8 cellular contexts compared by ENCODE assay signal in the genomic region with DNA sequence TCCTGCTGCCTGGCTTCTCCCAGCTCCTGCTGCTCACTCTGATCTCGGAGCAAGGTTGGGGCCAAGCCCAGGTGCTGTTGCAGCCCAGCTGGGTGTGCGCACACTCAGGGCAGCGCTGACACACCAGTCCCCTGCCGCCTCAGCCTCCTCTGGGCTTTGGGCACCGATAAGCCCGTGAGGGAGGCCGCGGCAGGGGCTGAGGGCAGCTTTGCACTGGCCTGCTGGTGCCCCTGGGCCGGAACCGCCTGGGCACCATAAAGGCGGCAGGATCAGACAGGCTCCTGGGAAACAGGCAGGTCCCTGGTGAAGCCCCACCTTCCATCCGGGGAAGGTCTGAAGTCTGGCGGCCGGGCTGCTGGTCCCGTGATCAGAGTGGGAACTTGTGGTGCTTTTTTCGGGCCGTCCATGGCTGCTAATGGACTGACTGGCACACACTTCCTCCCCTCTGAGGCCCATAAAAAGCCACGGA. TPM values are rescaled to one million over a fixed set of nuclear protein-coding genes. Genes with fewer than 3 reads are reported as not detected.
DNase-seq lines count a peak whose midpoint lies in the region; ATAC-seq and TF ChIP-seq lines count a peak whose summit lies in the region.

No MANE protein-coding gene starts in this region.

- peaks cover 14% of the 10 kb centered on the region for H3K4me1 ChIP-seq in OCI-LY7 (ENCODE audit: insufficient read depth, low read length, poor library complexity, severe bottlenecking)
- peaks cover 2% of the 10 kb centered on the region for H3K4me1 ChIP-seq in fibroblast of lung (ENCODE audit: control insufficient read depth, extremely low read depth, insufficient read depth, low read length)
- no peaks in the 10 kb centered on the region for H3K4me1 ChIP-seq in prostate gland (replicated peaks)

- H3K27me3 ChIP-seq in fibroblast of lung (ENCODE audit: control insufficient read depth, insufficient read depth, low read length) (no peaks in the 10 kb centered on the region), prostate gland (replicated peaks; ENCODE audit: insufficient read depth) (no peaks in the 10 kb centered on the region)

- CTCF ChIA-PET in OCI-LY7 (lab: Charles Lee; ENCODE audit: unreplicated experiment), result no interaction called here

- no TSS peak for BruUV-seq in OCI-LY7 (replicated peaks; lab: Mats Ljungman, UMichigan)

- H4K20me1 ChIP-seq in OCI-LY7 (ENCODE audit: insufficient read depth, low read length) (no peaks in the 10 kb centered on the region), fibroblast of lung (ENCODE audit: control insufficient read depth, extremely low read depth, insufficient read depth, low read length) (no peaks in the 10 kb centered on the region)

- H3K79me2 ChIP-seq in OCI-LY7 (ENCODE audit: insufficient read depth, low read depth, low read length), result no peaks in the 10 kb centered on the region
- no peaks in the 10 kb centered on the region for H3K79me2 ChIP-seq in fibroblast of lung (ENCODE audit: control insufficient read depth, insufficient read depth, low read length)

- TF ChIP-seq POLR2A in prostate gland (IDR thresholded peaks at IDR 0.05), result no peak

- H3K36me3 ChIP-seq in OCI-LY7 (ENCODE audit: insufficient read depth, low read length) (no peaks in the 10 kb centered on the region), fibroblast of lung (ENCODE audit: control insufficient read depth, insufficient read depth, low read length) (no peaks in the 10 kb centered on the region), prostate gland (no peaks in the 10 kb centered on the region)

- intact Hi-C loops in OCI-LY7 (cut with micrococcal nuclease; ENCODE audit: unreplicated experiment) (loop anchor here (10.0 kb wide), 2 partner anchors 365 to 505 kb away; no protein-coding TSS in a partner anchor), prostate gland (cut with DNase I) (loop anchor here (10.0 kb wide), 2 partner anchors 375 to 505 kb away; a partner anchor contains a TSS)

- DNase-seq in DMS53 (lab: John Stamatoyannopoulos, UW) (peak; percentile 82), OCI-LY7 (ENCODE audit: low spot score) (no peak), fibroblast of lung (ENCODE audit: low read depth in 2 of 2) (no peak), prostate gland (ENCODE audit: low spot score) (peak; percentile 52), NCI-H146 (lab: John Stamatoyannopoulos, UW) (no peak)

- H3K9me3 ChIP-seq in OCI-LY7 (ENCODE audit: low read length) (no peaks in the 10 kb centered on the region), fibroblast of lung (ENCODE audit: control insufficient read depth, insufficient read depth, low read depth, low read length) (no peaks in the 10 kb centered on the region), prostate gland (no peaks in the 10 kb centered on the region)

- no peak for TF ChIP-seq CTCF in OCI-LY7 (conservative IDR thresholded peaks at IDR 0.05; ENCODE audit: low read length)
- no peak for TF ChIP-seq CTCF in fibroblast of lung (conservative IDR thresholded peaks at IDR 0.05 in 1 of 2, IDR thresholded peaks at IDR 0.05 in 1 of 2; ENCODE audit: low read depth in 1 of 2, low read length in 2 of 2)
- TF ChIP-seq CTCF in prostate gland (IDR thresholded peaks at IDR 0.05), result no peak

- H3K9ac ChIP-seq in fibroblast of lung (ENCODE audit: insufficient read depth, low read length), result no peak overlapping the region

- WGBS in prostate gland, result 28% methylated on average over 17 of the region's 18 CpGs

- no peak for ATAC-seq in SK-N-SH treated with all-trans-retinoic acid at 6 μM for 48 hours
- no peak for ATAC-seq in HG03108 (IDR thresholded peaks at IDR 0.05; ENCODE audit: unreplicated experiment)
- no peak for ATAC-seq in GM21825 (IDR thresholded peaks at IDR 0.05; ENCODE audit: unreplicated experiment)

- H3K27ac ChIP-seq in OCI-LY7 (ENCODE audit: low read depth, low read length, poor library complexity, severe bottlenecking) (no peak overlapping the region), fibroblast of lung (ENCODE audit: insufficient read depth, low read length) (no peak overlapping the region), prostate gland (peak overlapping the region; percentile 30 to 71)

- peak overlapping the region; percentile 68 for H2AFZ ChIP-seq in OCI-LY7 (ENCODE audit: low read length)
- peak overlapping the region; percentile 78 for H2AFZ ChIP-seq in fibroblast of lung (ENCODE audit: low read length)

- H3K4me3 ChIP-seq in OCI-LY7 (ENCODE audit: low read depth, low read length, poor library complexity, severe bottlenecking), result no peak overlapping the region
- peak overlapping the region in 2 of 4 experiments; percentile 42 to 51 for H3K4me3 ChIP-seq in fibroblast of lung (replicated peaks in 1 of 4; ENCODE audit: control extremely low read depth in 1 of 4, insufficient read depth in 1 of 4, low read depth in 3 of 4, low read length in 4 of 4)
- peak overlapping the region; percentile 36 to 37 for H3K4me3 ChIP-seq in prostate gland

- H3K4me2 ChIP-seq in OCI-LY7 (ENCODE audit: low read length) (peak overlapping the region; percentile 70), fibroblast of lung (ENCODE audit: extremely low read depth, insufficient read depth, low read length) (peak overlapping the region; percentile 89)

- H3K9me2 ChIP-seq in OCI-LY7 (ENCODE audit: insufficient read depth, low read length), result no peaks in the 10 kb centered on the region

- POLR2A ChIA-PET in OCI-LY7 (lab: Charles Lee), result interaction anchor here (0.5 to 1.3 kb wide), 4 partner anchors 11 to 595 kb away, joined by 3 to 5 read pairs (median 4); no protein-coding TSS in a partner anchor

TF ChIP-seq in SK-N-SH treated with all-trans-retinoic acid at 6 μM for 48 hours, 23 proteins besides CTCF, POLR2A, EP300 and RAD21:
- TF ChIP-seq ZFP30 (CRISPR knock-in tag; IDR thresholded peaks at IDR 0.05) (no peak), BACH2 (CRISPR knock-in tag; IDR thresholded peaks at IDR 0.05; ENCODE audit: borderline replicate concordance) (no peak), GLIS3 (CRISPR knock-in tag; IDR thresholded peaks at IDR 0.05) (no peak), ZNF70 (CRISPR knock-in tag; IDR thresholded peaks at IDR 0.05) (no peak), CSDC2 (CRISPR knock-in tag; IDR thresholded peaks at IDR 0.05) (no peak), ARNTL (CRISPR knock-in tag; IDR thresholded peaks at IDR 0.05; ENCODE audit: borderline replicate concordance, low read depth) (no peak), ZFP3 (CRISPR knock-in tag; IDR thresholded peaks at IDR 0.05) (no peak)

RNA-seq across cellular contexts. Expression of gene EML6, which starts 14.1 kb away (rescaled TPM):
- total RNA-seq in OCI-LY7 (2014; rRNA removed; shearing (Covaris generic)), result 298 and 367 TPM in 2 replicates
- total RNA-seq in OCI-LY7 (2022) (310 and 338 TPM in 2 replicates), fibroblast of lung (0.26 and 1.3 TPM in 2 replicates), prostate gland (10 to 100 TPM in 1 of 2 donors, under 1 TPM in 1; 0.46 to 10.7 TPM)
- 0.24 and 0.34 TPM in 2 replicates for polyA plus RNA-seq in fibroblast of lung
- polyA plus RNA-seq in fibroblast of lung (2012), result 0.23 and 0.38 TPM in 2 replicates
- not detected in 2 replicates for polyA minus RNA-seq in fibroblast of lung (ENCODE audit: low replicate concordance)

Comparison
In these comparisons a context has a peak if more than half of its experiments do, and no peak if none do; other contexts are left out.
1. DNase-seq: peak in DMS53 (single experiment) and prostate gland (single experiment); none in OCI-LY7 (single experiment), fibroblast of lung (0 of 2) and NCI-H146 (single experiment).
2. H3K27ac ChIP-seq: peak in prostate gland (2 of 2); none in OCI-LY7 (single experiment) and fibroblast of lung (single experiment).
3. RNA of gene EML6, which starts 14.1 kb away (total RNA-seq): 298 to 367 TPM in OCI-LY7; 0.46 to 10.7 TPM in prostate gland and 0.26 to 1.3 TPM in fibroblast of lung; every median in the first group is over 10 times any median in the second.